23 cellular contexts compared by ENCODE assay signal in genomic region chr7:9507281-9507680, GRCh38.
DNase-seq lines count a peak whose midpoint lies in the region; ATAC-seq and TF ChIP-seq lines count a peak whose summit lies in the region.
"Had no signal": no experiment of that assay in that cellular context is flagged by ENCODE, and none has a peak within 500 bp of the region (broad histone marks: within the 10 kb centered on the region; RNA-seq: fewer than 3 reads in every experiment).

No MANE protein-coding gene starts in this region.

- no peaks in the 10 kb centered on the region for H3F3A ChIP-seq in PC-3 (ENCODE audit: low read length, unreplicated experiment)

- ATAC-seq in PC-3: peak; percentile 58
- no peak for ATAC-seq in activated CD4-positive, CD25-positive, alpha-beta regulatory T cell treated with anti-CD3 and anti-CD28 coated beads, Interleukin-2, amount 50 U/mL, for 24 hours
- no peak for ATAC-seq in HG02642 (IDR thresholded peaks at IDR 0.05; ENCODE audit: poor library complexity, unreplicated experiment)
- ATAC-seq: body of pancreas; K562; left colon; stimulated activated memory B cell treated with anti-CD40 and anti-IgM and Interleukin-4, amounts not matched to agents 10 μg/mL and 1 μg/mL and 100 μg/mL, for 72 hours had no signal

- peak; percentile 31 for DNase-seq in HT1080 (ENCODE audit: low read depth)
- no peak for DNase-seq in PC-3
- DNase-seq in fibroblast of pulmonary artery (ENCODE audit: low read depth): peak; percentile 1
- DNase-seq in pons (ENCODE audit: low spot score): peak; percentile 4
- DNase-seq in GOT3 (lab: John Stamatoyannopoulos, UW): no peak
- DNase-seq in NCI-H1417 treated with DMSO at 0.1 percent for 48 hours (lab: John Stamatoyannopoulos, UW): no peak
- DNase-seq: activated CD8-positive, alpha-beta memory T cell treated with anti-CD3 and anti-CD28 coated beads for 24 hours; activated T-cell treated with anti-CD3 and anti-CD28 coated beads, Interleukin-2, amount 50 U/mL, for 48 hours; CD8-positive, alpha-beta memory T cell; DMS79; foreskin melanocyte; left colon; NCI-H2081; NCI-H524 treated with DMSO at 0.1 percent for 48 hours; PC-9; tibial artery had no signal

- H3K79me2 ChIP-seq in PC-3 (ENCODE audit: low read length): no peaks in the 10 kb centered on the region

- no peak for TF ChIP-seq CTCF in PC-3 (conservative IDR thresholded peaks at IDR 0.05; ENCODE audit: low read depth, low read length)
- no peak for TF ChIP-seq CTCF in fibroblast of pulmonary artery (IDR thresholded peaks at IDR 0.05; ENCODE audit: low read length, missing control alignments)

- no TSS peak for BruUV-seq in PC-3 (replicated peaks; lab: Mats Ljungman, UMichigan)

- no peak overlapping the region for H3K27ac ChIP-seq in PC-3 (ENCODE audit: low read length)
- H3K27ac ChIP-seq: body of pancreas, coronary artery, PC-9, right atrium auricular region, tibial artery had no signal

- no peak overlapping the region for H3K9ac ChIP-seq in PC-3 (ENCODE audit: low read length)

- no peaks in the 10 kb centered on the region for H3K9me3 ChIP-seq in PC-3 (ENCODE audit: low read length)
- H3K9me3 ChIP-seq: body of pancreas, right atrium auricular region, tibial artery had no signal

- H2AFZ ChIP-seq in PC-3 (ENCODE audit: low read length): no peak overlapping the region
- H2AFZ ChIP-seq: PC-9 had no signal

- no peaks in the 10 kb centered on the region for H4K20me1 ChIP-seq in PC-3 (ENCODE audit: low read length)

- H3K4me3 ChIP-seq in PC-3 (ENCODE audit: low read length) (no peak overlapping the region), fibroblast of pulmonary artery (replicated peaks; ENCODE audit: low read depth, low read length) (no peak overlapping the region)
- H3K4me3 ChIP-seq: body of pancreas, coronary artery, K562, PC-9, right atrium auricular region, tibial artery had no signal

- H3K4me2 ChIP-seq in PC-3 (ENCODE audit: low read length): no peak overlapping the region; the same call in 1 of the 2 replicates
- H3K4me2 ChIP-seq: PC-9 had no signal

- POLR2A ChIA-PET in PC-3 (lab: Charles Lee; ENCODE audit: unreplicated experiment): no interaction called here

- CTCF ChIA-PET in PC-3 (lab: Charles Lee): no interaction called here

- H3K36me3 ChIP-seq in PC-3 (ENCODE audit: low read depth, low read length): no peaks in the 10 kb centered on the region
- H3K36me3 ChIP-seq: right atrium auricular region, tibial artery had no signal

- no peaks in the 10 kb centered on the region for H3K27me3 ChIP-seq in PC-3 (ENCODE audit: low read length)
- H3K27me3 ChIP-seq: body of pancreas, right atrium auricular region, tibial artery had no signal

- no peaks in the 10 kb centered on the region for H3K9me2 ChIP-seq in PC-3 (replicated peaks; ENCODE audit: low read length)

- intact Hi-C loops in PC-3 (cut with micrococcal nuclease): no loop called here

- no peaks in the 10 kb centered on the region for H3K4me1 ChIP-seq in PC-3 (ENCODE audit: insufficient read depth, low read length)
- H3K4me1 ChIP-seq: body of pancreas, right atrium auricular region, tibial artery had no signal

Comparison
In these comparisons a context has a peak if more than half of its experiments do, and no peak if none do; other contexts are left out.
1. DNase-seq: peak in HT1080 (single experiment), fibroblast of pulmonary artery (single experiment) and pons (single experiment); none in PC-3 (single experiment), GOT3 (single experiment) and NCI-H1417 treated with DMSO at 0.1 percent for 48 hours (single experiment).